ENCODE assay signal across 14 cellular contexts in genomic region chr2:233643128-233643527, GRCh38. TPM values are rescaled to one million over a fixed set of nuclear protein-coding genes. Genes with fewer than 3 reads are reported as not detected.
DNase-seq lines count a peak whose midpoint lies in the region; ATAC-seq and TF ChIP-seq lines count a peak whose summit lies in the region.
"Had no signal": no experiment of that assay in that cellular context is flagged by ENCODE, and none has a peak within 500 bp of the region (broad histone marks: within the 10 kb centered on the region; RNA-seq: fewer than 3 reads in every experiment).

No MANE protein-coding gene starts in this region.

- H3K36me3 ChIP-seq in GM23338 (ENCODE audit: insufficient read depth) (no peaks in the 10 kb centered on the region), hepatocyte (replicated peaks; ENCODE audit: insufficient read depth, low read depth) (no peaks in the 10 kb centered on the region)

- H3K4me1 Mint-ChIP-seq in GM23338 = no peaks in the 10 kb centered on the region

- H3K27ac ChIP-seq in GM23338 (ENCODE audit: low read depth) = no peak overlapping the region
- H3K27ac ChIP-seq in hepatocyte = no peak overlapping the region

- H3K79me2 ChIP-seq in GM23338 (replicated peaks; ENCODE audit: insufficient read depth) = no peaks in the 10 kb centered on the region
- H3K79me2 ChIP-seq in hepatocyte = no peaks in the 10 kb centered on the region

- H4K20me1 ChIP-seq in GM23338 (replicated peaks; ENCODE audit: insufficient read depth) (no peaks in the 10 kb centered on the region), hepatocyte (ENCODE audit: insufficient read depth, poor library complexity, severe bottlenecking) (no peaks in the 10 kb centered on the region)

- WGBS in hepatocyte (ENCODE audit: low lambda C conversion rate, missing lambda C conversion rate) = 87% methylated on average over 1 of the region's 1 CpG

- TF ChIP-seq CTCF in AG04449 (IDR thresholded peaks at IDR 0.05; ENCODE audit: insufficient read depth, low read length, missing control alignments) (peak; percentile 9), GM23338 (conservative IDR thresholded peaks at IDR 0.05; ENCODE audit: low read depth in 2 of 2) (peak; percentile 41 to 52), hepatocyte (IDR thresholded peaks at IDR 0.05; ENCODE audit: poor library complexity) (peak; percentile 8)

- H3K27me3 ChIP-seq in GM23338 (ENCODE audit: insufficient read depth) (no peaks in the 10 kb centered on the region), hepatocyte (no peaks in the 10 kb centered on the region)

- H2AFZ ChIP-seq in GM23338 = no peak overlapping the region
- H2AFZ ChIP-seq in hepatocyte = no peak overlapping the region

- no peaks in the 10 kb centered on the region for H3K27me3 Mint-ChIP-seq in GM23338 (ENCODE audit: insufficient read depth, low read depth, poor library complexity)

- H3F3A ChIP-seq in GM23338 (replicated peaks; ENCODE audit: low read depth) = no peaks in the 10 kb centered on the region

- DNase-seq in AG04449 (ENCODE audit: low read depth, low spot score) (no peak), GM23338 (ENCODE audit: low spot score) (peak; percentile 71), RKO (ENCODE audit: low spot score) (peak; percentile 11), hepatocyte (ENCODE audit: low spot score) (peak; percentile 3), AG20443 (ENCODE audit: low spot score) (no peak)
- DNase-seq in NK-92 treated with Interleukin-12 subunit alpha and Interleukin-12 subunit beta, amount 100 ng/mL, for 24 hours (lab: John Stamatoyannopoulos, UW) = no peak
- DNase-seq: CD4-positive, alpha-beta T cell; central memory CD4-positive, alpha-beta T cell; head of caudate nucleus; naive thymus-derived CD8-positive, alpha-beta T cell; NCI-H187; stimulated activated naive CD4-positive, alpha-beta T cell treated with Interleukin-2 at 50 U/mL for 16 hours had no signal

- CTCF ChIA-PET in AG04449 (lab: Yijun Ruan, JAX) = no interaction called here

- H3K9me2 ChIP-seq in GM23338 (ENCODE audit: insufficient read depth) = no peaks in the 10 kb centered on the region; the same call in 1 of the 2 replicates
- no peaks in the 10 kb centered on the region for H3K9me2 ChIP-seq in hepatocyte (replicated peaks; ENCODE audit: insufficient read depth)

- no peaks in the 10 kb centered on the region for H3K9me3 ChIP-seq in hepatocyte (ENCODE audit: low read depth)

- H3K4me2 ChIP-seq in GM23338 = no peak overlapping the region
- no peak overlapping the region for H3K4me2 ChIP-seq in hepatocyte

- H3K4me3 ChIP-seq in AG04449 (ENCODE audit: low read depth, low read length) (no peak overlapping the region), GM23338 (no peak overlapping the region), hepatocyte (no peak overlapping the region)

- H3K9me3 Mint-ChIP-seq in GM23338 = peaks cover 37% of the 10 kb centered on the region

- POLR2A ChIA-PET in AG04449 (lab: Yijun Ruan, JAX) = no interaction called here

- no peak overlapping the region for H3K4me3 Mint-ChIP-seq in GM23338
- H3K4me3 Mint-ChIP-seq: CD4-positive, alpha-beta T cell; naive thymus-derived CD8-positive, alpha-beta T cell had no signal

- H3K27ac Mint-ChIP-seq in GM23338 = no peak overlapping the region
- H3K27ac Mint-ChIP-seq: CD4-positive, alpha-beta T cell; naive thymus-derived CD8-positive, alpha-beta T cell had no signal

- H3K4me1 ChIP-seq in GM23338 (ENCODE audit: insufficient read depth) (no peaks in the 10 kb centered on the region), hepatocyte (ENCODE audit: insufficient read depth) (no peaks in the 10 kb centered on the region)

- peaks cover 22% of the 10 kb centered on the region for H3K36me3 Mint-ChIP-seq in GM23338 (ENCODE audit: low read depth)

- ATAC-seq in GM23338 (peak; percentile 97), HG03460 (IDR thresholded peaks at IDR 0.05; ENCODE audit: unreplicated experiment) (no peak), GM18858 (IDR thresholded peaks at IDR 0.05; ENCODE audit: unreplicated experiment) (no peak)
- ATAC-seq: naive thymus-derived CD8-positive, alpha-beta T cell had no signal

TF ChIP-seq in GM23338, 12 proteins besides CTCF, POLR2A, EP300 and RAD21 (continues in another document):
- no peak for TF ChIP-seq JUNB (IDR thresholded peaks at IDR 0.05; ENCODE audit: unreplicated experiment)
- TF ChIP-seq POLR2AphosphoS5 (IDR thresholded peaks at IDR 0.05; ENCODE audit: low read depth) = no peak
- TF ChIP-seq ZNF462 (CRISPR knock-in tag; IDR thresholded peaks at IDR 0.05) = no peak

RNA-seq across cellular contexts. Expression of gene UGT1A10, which starts 6.9 kb away (rescaled TPM):
- total RNA-seq in GM23338 (2014; rRNA removed; shearing (Covaris generic)) = 0.23 TPM in 1 of 2 replicates, not detected in the other
- polyA plus RNA-seq in GM23338 (2016; fragmentation: Nextera tagmentation; extraction: Ambion mirVana) = not detected in 2 replicates
- not detected in 2 replicates for total RNA-seq in hepatocyte
- polyA plus RNA-seq in hepatocyte = not detected in 2 replicates
- total RNA-seq: CD4-positive, alpha-beta T cell; naive thymus-derived CD8-positive, alpha-beta T cell had no signal
- polyA plus RNA-seq: naive thymus-derived CD8-positive, alpha-beta T cell had no signal

RNA-seq across cellular contexts. Expression of gene UGT1A8, which starts 25.7 kb away (rescaled TPM):
- total RNA-seq in GM23338 (2014; rRNA removed; shearing (Covaris generic)) = 0.45 TPM in 1 of 2 replicates, not detected in the other
- polyA plus RNA-seq in GM23338 (2016; fragmentation: Nextera tagmentation; extraction: Ambion mirVana) = not detected in 2 replicates
- total RNA-seq in hepatocyte = 0.08 and 0.10 TPM in 2 replicates
- polyA plus RNA-seq in hepatocyte = not detected in 2 replicates
- total RNA-seq: CD4-positive, alpha-beta T cell; naive thymus-derived CD8-positive, alpha-beta T cell had no signal
- polyA plus RNA-seq: naive thymus-derived CD8-positive, alpha-beta T cell had no signal

RNA-seq across cellular contexts. Expression of gene UGT1A9, which starts 28.6 kb away (rescaled TPM):
- not detected in 2 replicates for total RNA-seq in GM23338 (2014; rRNA removed; shearing (Covaris generic))
- not detected in 2 replicates for polyA plus RNA-seq in GM23338 (2016; fragmentation: Nextera tagmentation; extraction: Ambion mirVana)
- 9.6 and 9.8 TPM in 2 replicates for total RNA-seq in hepatocyte
- 2.1 and 12.6 TPM in 2 replicates for polyA plus RNA-seq in hepatocyte
- total RNA-seq: CD4-positive, alpha-beta T cell; naive thymus-derived CD8-positive, alpha-beta T cell had no signal
- polyA plus RNA-seq: naive thymus-derived CD8-positive, alpha-beta T cell had no signal

RNA-seq across cellular contexts. Expression of gene UGT1A7, which starts 38.6 kb away (rescaled TPM):
- not detected in 2 replicates for total RNA-seq in GM23338 (2014; rRNA removed; shearing (Covaris generic))
- polyA plus RNA-seq in GM23338 (2016; fragmentation: Nextera tagmentation; extraction: Ambion mirVana) (not detected in 2 replicates), hepatocyte (not detected in 2 replicates)
- 0.07 TPM in 1 of 2 replicates, not detected in the other for total RNA-seq in hepatocyte
- total RNA-seq: CD4-positive, alpha-beta T cell; naive thymus-derived CD8-positive, alpha-beta T cell had no signal
- polyA plus RNA-seq: naive thymus-derived CD8-positive, alpha-beta T cell had no signal

RNA-seq across cellular contexts. Expression of gene UGT1A6, which starts 49.6 kb away (rescaled TPM):
- not detected in 2 replicates for total RNA-seq in GM23338 (2014; rRNA removed; shearing (Covaris generic))
- polyA plus RNA-seq in GM23338 (2016; fragmentation: Nextera tagmentation; extraction: Ambion mirVana) = not detected in 2 replicates
- 3.4 and 3.6 TPM in 2 replicates for total RNA-seq in hepatocyte
- 0.64 and 0.77 TPM in 2 replicates for polyA plus RNA-seq in hepatocyte
- total RNA-seq: CD4-positive, alpha-beta T cell; naive thymus-derived CD8-positive, alpha-beta T cell had no signal
- polyA plus RNA-seq: naive thymus-derived CD8-positive, alpha-beta T cell had no signal

Comparison
In these comparisons a context has a peak if more than half of its experiments do, and no peak if none do; other contexts are left out.
1. DNase-seq: peak in GM23338 (single experiment), RKO (single experiment) and hepatocyte (single experiment); none in AG04449 (single experiment), NK-92 treated with Interleukin-12 subunit alpha and Interleukin-12 subunit beta, amount 100 ng/mL, for 24 hours (single experiment) and AG20443 (single experiment).
2. RNA of gene UGT1A9, which starts 28.6 kb away (total RNA-seq): 9.6 to 9.8 TPM in hepatocyte; not detected in GM23338; every median in the first group is over 10 times any median in the second.
3. Peak in every context shown above with its lines, with median percentiles within 50 percentile points of each other: CTCF ChIP-seq.